16 cellular contexts compared by ENCODE assay signal in the genomic region with DNA sequence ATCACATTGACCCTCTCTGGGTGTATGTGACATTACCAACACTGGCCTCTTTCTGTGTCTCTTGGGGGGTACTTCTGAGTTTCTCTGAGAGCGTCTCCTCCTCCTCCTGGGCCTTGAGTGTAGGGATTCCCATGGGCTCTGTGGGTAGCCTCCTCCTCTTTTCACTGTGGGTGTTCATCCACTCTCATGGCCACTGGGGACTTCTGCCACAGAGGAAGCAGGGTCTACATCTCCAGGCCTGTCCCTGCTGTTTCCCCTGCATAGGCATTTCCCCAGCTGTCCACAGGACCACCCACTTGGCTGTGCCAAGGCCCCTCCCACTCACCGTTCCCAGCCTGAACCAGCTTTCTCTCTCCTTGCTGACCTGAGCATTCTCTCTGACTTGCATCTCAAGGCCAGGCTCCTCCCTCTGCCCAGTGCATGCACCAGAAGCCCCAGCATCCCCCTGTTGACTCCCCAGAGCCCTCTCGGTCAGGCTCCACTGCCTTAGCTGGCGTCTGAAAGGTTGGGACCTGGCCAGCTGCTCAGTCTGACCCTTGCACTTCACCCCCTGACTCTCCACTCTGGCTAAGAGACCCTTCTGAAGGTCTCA.
"Had no signal": no experiment of that assay in that cellular context is flagged by ENCODE, and none has a peak within 500 bp of the region (broad histone marks: within the 10 kb centered on the region; RNA-seq: fewer than 3 reads in every experiment).

No MANE protein-coding gene starts in this region.

- H3K4me1 Mint-ChIP-seq: naive thymus-derived CD4-positive, alpha-beta T cell; stimulated activated effector memory CD8-positive, alpha-beta T cell treated with anti-CD3 and anti-CD28 coated beads, Interleukin-12 subunit alpha, Interleukin-12 subunit beta, amount 100 ng/mL, for 72 hours had no signal

- H3K36me3 ChIP-seq: suprapubic skin, tibial artery, upper lobe of left lung, uterus had no signal

- H3K9me3 Mint-ChIP-seq: stimulated activated effector memory CD8-positive, alpha-beta T cell treated with anti-CD3 and anti-CD28 coated beads, Interleukin-12 subunit alpha, Interleukin-12 subunit beta, amount 100 ng/mL, for 72 hours had no signal

- H3K4me2 ChIP-seq: hepatocyte, smooth muscle cell had no signal

- H3K4me1 ChIP-seq: suprapubic skin, tibial artery, upper lobe of left lung, uterus had no signal

- H3K27ac Mint-ChIP-seq: naive thymus-derived CD4-positive, alpha-beta T cell; stimulated activated effector memory CD8-positive, alpha-beta T cell treated with anti-CD3 and anti-CD28 coated beads, Interleukin-12 subunit alpha, Interleukin-12 subunit beta, amount 100 ng/mL, for 72 hours had no signal

- H3K9me3 ChIP-seq: suprapubic skin, tibial artery, upper lobe of left lung, uterus had no signal

- H3K4me3 ChIP-seq: hepatocyte, smooth muscle cell, suprapubic skin, tibial artery, upper lobe of left lung, uterus had no signal

- H3K36me3 Mint-ChIP-seq: naive thymus-derived CD4-positive, alpha-beta T cell; stimulated activated effector memory CD8-positive, alpha-beta T cell treated with anti-CD3 and anti-CD28 coated beads, Interleukin-12 subunit alpha, Interleukin-12 subunit beta, amount 100 ng/mL, for 72 hours had no signal

- H3K4me3 Mint-ChIP-seq: naive thymus-derived CD4-positive, alpha-beta T cell; stimulated activated effector memory CD8-positive, alpha-beta T cell treated with anti-CD3 and anti-CD28 coated beads, Interleukin-12 subunit alpha, Interleukin-12 subunit beta, amount 100 ng/mL, for 72 hours had no signal

- H3K27ac ChIP-seq: hepatocyte, suprapubic skin, tibial artery, upper lobe of left lung, uterus had no signal

- H3K27me3 ChIP-seq: hepatocyte, tibial artery, upper lobe of left lung, uterus had no signal

- DNase-seq: effector memory CD4-positive, alpha-beta T cell; head of caudate nucleus; kidney glomerular epithelial cell; mammary epithelial cell; naive thymus-derived CD4-positive, alpha-beta T cell; posterior cingulate gyrus; stimulated activated CD4-positive, alpha-beta T cell treated with anti-CD3 and anti-CD28 coated beads, Interleukin-2, amount 100 ng/mL, for 48 hours; stimulated activated CD8-positive, alpha-beta memory T cell treated with anti-CD3 and anti-CD28 coated beads, Interleukin-4, amount 100 ng/mL, for 48 hours; stimulated activated naive CD8-positive, alpha-beta T cell treated with anti-CD3 and anti-CD28 coated beads, Interleukin-15, Interleukin-2, amounts not matched to agents 100 U/mL and 50 U/mL, for 24 hours; tibial artery; upper lobe of left lung; uterus had no signal
